In genomic region chr2:11547912-11548497, GRCh38 we compare ENCODE assay signal across 24 cellular contexts.
"Had no signal": no experiment of that assay in that cellular context is flagged by ENCODE, and none has a peak within 500 bp of the region (broad histone marks: within the 10 kb centered on the region; RNA-seq: fewer than 3 reads in every experiment).

No MANE protein-coding gene starts in this region.

- H3K27ac Mint-ChIP-seq: mesothelial cell of epicardium; naive B cell; natural killer cell treated with Interleukin-12 subunit alpha and Interleukin-12 subunit beta and Interleukin-15 and Interleukin-18, amount 100 ng/mL, for 72 hours; stimulated activated effector memory CD8-positive, alpha-beta T cell treated with anti-CD3 and anti-CD28 coated beads, Interleukin-12 subunit alpha, Interleukin-12 subunit beta, amount 100 ng/mL, for 72 hours; type B pancreatic cell had no signal

- H3K9ac ChIP-seq: parathyroid adenoma had no signal

- H3K4me3 Mint-ChIP-seq: mesothelial cell of epicardium; naive B cell; natural killer cell treated with Interleukin-12 subunit alpha and Interleukin-12 subunit beta and Interleukin-15 and Interleukin-18, amount 100 ng/mL, for 72 hours; neural crest cell; stimulated activated effector memory CD8-positive, alpha-beta T cell treated with anti-CD3 and anti-CD28 coated beads, Interleukin-12 subunit alpha, Interleukin-12 subunit beta, amount 100 ng/mL, for 72 hours; type B pancreatic cell had no signal

- H3K27me3 Mint-ChIP-seq: progenitor cell of endocrine pancreas had no signal

- H3K79me2 ChIP-seq: parathyroid adenoma had no signal

- ATAC-seq: left lung; mucosa of descending colon; natural killer cell treated with Interleukin-12 subunit alpha and Interleukin-12 subunit beta and Interleukin-15 and Interleukin-18, amount 100 ng/mL, for 72 hours; stimulated activated effector memory CD8-positive, alpha-beta T cell treated with anti-CD3 and anti-CD28 coated beads, Interleukin-12 subunit alpha, Interleukin-12 subunit beta, amount 100 ng/mL, for 72 hours; stimulated activated naive CD8-positive, alpha-beta T cell treated with anti-CD3 and anti-CD28 coated beads, Interleukin-15, Interleukin-2, amounts not matched to agents 100 U/mL and 50 U/mL, for 24 hours had no signal

- H3K27ac ChIP-seq: left lung, parathyroid adenoma, right atrium auricular region, sigmoid colon, testis, tibial artery had no signal

- DNase-seq: dorsolateral prefrontal cortex; effector CD4-positive, alpha-beta T cell; hypothalamus; kidney; left lung; mesenchymal stem cell; mucosa of descending colon; naive B cell; sigmoid colon; stimulated activated CD4-positive, alpha-beta T cell treated with anti-CD3 and anti-CD28 coated beads, Interleukin-2, amount 100 ng/mL, for 24 hours; stimulated activated CD4-positive, alpha-beta T cell treated with anti-CD3 and anti-CD28 coated beads, Interleukin-4, amount 100 ng/mL, for 24 hours; stimulated activated naive CD8-positive, alpha-beta T cell treated with anti-CD3 and anti-CD28 coated beads, Interleukin-15, Interleukin-2, amounts not matched to agents 100 U/mL and 50 U/mL, for 24 hours; substantia nigra; testis; tibial artery had no signal

- FAIRE-seq: frontal cortex, kidney had no signal

- H2AFZ ChIP-seq: parathyroid adenoma had no signal

- H3K4me1 ChIP-seq: left lung, parathyroid adenoma, right atrium auricular region, sigmoid colon, tibial artery had no signal

- H3K9me3 Mint-ChIP-seq: natural killer cell treated with Interleukin-12 subunit alpha and Interleukin-12 subunit beta and Interleukin-15 and Interleukin-18, amount 100 ng/mL, for 72 hours; neural crest cell; stimulated activated effector memory CD8-positive, alpha-beta T cell treated with anti-CD3 and anti-CD28 coated beads, Interleukin-12 subunit alpha, Interleukin-12 subunit beta, amount 100 ng/mL, for 72 hours had no signal

- H3K36me3 Mint-ChIP-seq: natural killer cell treated with Interleukin-12 subunit alpha and Interleukin-12 subunit beta and Interleukin-15 and Interleukin-18, amount 100 ng/mL, for 72 hours; stimulated activated effector memory CD8-positive, alpha-beta T cell treated with anti-CD3 and anti-CD28 coated beads, Interleukin-12 subunit alpha, Interleukin-12 subunit beta, amount 100 ng/mL, for 72 hours had no signal

- H3K4me1 Mint-ChIP-seq: mesothelial cell of epicardium; naive B cell; stimulated activated effector memory CD8-positive, alpha-beta T cell treated with anti-CD3 and anti-CD28 coated beads, Interleukin-12 subunit alpha, Interleukin-12 subunit beta, amount 100 ng/mL, for 72 hours had no signal

- H3K36me3 ChIP-seq: left lung, right atrium auricular region, sigmoid colon, tibial artery had no signal

- H3K4me3 ChIP-seq: dorsolateral prefrontal cortex, left lung, mucosa of descending colon, right atrium auricular region, sigmoid colon, testis, tibial artery had no signal

- H3K27me3 ChIP-seq: dorsolateral prefrontal cortex, right atrium auricular region, testis had no signal

- H3K9me3 ChIP-seq: mucosa of descending colon, right atrium auricular region, sigmoid colon, testis had no signal
